22 cellular contexts compared by ENCODE assay signal in the genomic region with DNA sequence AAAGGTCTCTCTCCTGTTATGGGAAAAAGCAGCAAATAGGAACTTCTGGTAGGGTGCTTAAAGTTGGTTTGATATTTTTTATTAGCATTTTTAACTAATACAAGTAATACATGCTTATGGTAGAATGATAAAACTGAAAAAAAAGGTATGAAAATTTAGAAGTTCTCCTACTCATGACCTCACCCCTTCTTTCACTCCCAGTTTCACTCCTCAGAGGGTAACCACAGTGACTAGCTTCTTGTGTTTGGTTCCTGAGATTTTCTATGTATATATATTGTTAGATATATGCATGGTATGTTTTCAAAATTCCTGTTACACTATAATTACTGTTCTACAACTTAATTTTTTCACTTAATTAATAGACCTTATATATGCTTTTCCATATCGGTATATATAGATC.
"Had no signal": no experiment of that assay in that cellular context is flagged by ENCODE, and none has a peak within 500 bp of the region (broad histone marks: within the 10 kb centered on the region; RNA-seq: fewer than 3 reads in every experiment).

No MANE protein-coding gene starts in this region.

- DNase-seq: activated B cell treated with CpG ODN at 0.5 μM for 24 hours; activated CD4-positive, alpha-beta T cell treated with anti-CD3 and anti-CD28 coated beads for 36 hours; activated CD4-positive, alpha-beta T cell treated with anti-CD3 and anti-CD28 coated beads, Interleukin-2, amount 50 U/mL, for 48 hours; activated CD8-positive, alpha-beta memory T cell treated with anti-CD3 and anti-CD28 coated beads, Interleukin-2, amount 50 U/mL, for 48 hours; activated naive CD4-positive, alpha-beta T cell treated with Interleukin-2 at 50 U/mL for 16 hours; activated naive CD8-positive, alpha-beta T cell treated with anti-CD3 and anti-CD28 coated beads, Interleukin-2, amount 10 ng/mL, durations not matched to agents 7 days and 5 days; activated T-cell treated with anti-CD3 and anti-CD28 coated beads, Interleukin-2, amount 50 U/mL, for 4 hours; amniotic stem cell; esophagus squamous epithelium; gastrocnemius medialis; hippocampal formation; kidney glomerular epithelial cell; left lung; naive thymus-derived CD4-positive, alpha-beta T cell; occipital lobe; small intestine; stimulated activated CD4-positive, alpha-beta T cell treated with anti-CD3 and anti-CD28 coated beads, Interleukin-2, amount 100 ng/mL, for 24 hours; stimulated activated naive CD8-positive, alpha-beta T cell treated with anti-CD3 and anti-CD28 coated beads, Interleukin-15, amount 100 ng/mL, for 72 hours; tibial artery had no signal

- ATAC-seq: activated CD4-positive, alpha-beta T cell treated with anti-CD3 and anti-CD28 coated beads for 36 hours; activated T-cell treated with anti-CD3 and anti-CD28 coated beads, Interleukin-2, amount 50 U/mL, for 4 hours; gastrocnemius medialis; left lung; naive thymus-derived CD4-positive, alpha-beta T cell; sciatic nerve; stimulated activated effector memory CD8-positive, alpha-beta T cell treated with anti-CD3 and anti-CD28 coated beads, Interleukin-12 subunit alpha, Interleukin-12 subunit beta, amount 100 ng/mL, for 72 hours; stimulated activated naive CD8-positive, alpha-beta T cell treated with anti-CD3 and anti-CD28 coated beads, Interleukin-15, amount 100 ng/mL, for 72 hours had no signal

- FAIRE-seq: bronchial epithelial cell, small intestine had no signal
